22 cellular contexts compared by ENCODE assay signal in genomic region chr10:77230194-77230593, GRCh38.
DNase-seq lines count a peak whose midpoint lies in the region; ATAC-seq, FAIRE-seq and TF ChIP-seq lines count a peak whose summit lies in the region.
"Had no signal": no experiment of that assay in that cellular context is flagged by ENCODE, and none has a peak within 500 bp of the region (broad histone marks: within the 10 kb centered on the region; RNA-seq: fewer than 3 reads in every experiment).

No MANE protein-coding gene starts in this region.

- POLR2A ChIA-PET in activated CD8-positive, alpha-beta T cell treated with anti-CD3 and anti-CD28 coated beads, Interleukin-2, amount 10 ng/mL, durations not matched to agents 7 days and 5 days (lab: Charles Lee), result no interaction called here
- POLR2A ChIA-PET in activated CD8-positive, alpha-beta T cell treated with anti-CD3 and anti-CD28 coated beads for 36 hours (lab: Charles Lee), result no interaction called here

- ATAC-seq in activated CD8-positive, alpha-beta T cell treated with anti-CD3 and anti-CD28 coated beads, Interleukin-2, amount 10 ng/mL, durations not matched to agents 7 days and 5 days, result no peak
- no peak for ATAC-seq in activated CD8-positive, alpha-beta T cell treated with anti-CD3 and anti-CD28 coated beads for 36 hours
- peak; percentile 63 for ATAC-seq in foreskin keratinocyte
- ATAC-seq: heart right ventricle; left lobe of liver; naive thymus-derived CD8-positive, alpha-beta T cell; T-cell; upper lobe of right lung had no signal

- no peaks in the 10 kb centered on the region for H3K27me3 ChIP-seq in adipocyte (replicated peaks; ENCODE audit: control insufficient read depth, insufficient read depth, low read length)
- H3K27me3 ChIP-seq in foreskin keratinocyte, result no peaks in the 10 kb centered on the region
- H3K27me3 ChIP-seq in transverse colon, result no peaks in the 10 kb centered on the region
- no peaks in the 10 kb centered on the region for H3K27me3 ChIP-seq in small intestine (ENCODE audit: control insufficient read depth in 2 of 2, insufficient read depth in 2 of 2, low read length in 2 of 2)
- H3K27me3 ChIP-seq: right atrium auricular region, upper lobe of right lung had no signal

- no peaks in the 10 kb centered on the region for H3K36me3 Mint-ChIP-seq in activated CD8-positive, alpha-beta T cell treated with anti-CD3 and anti-CD28 coated beads, Interleukin-2, amount 10 ng/mL, durations not matched to agents 7 days and 5 days (ENCODE audit: low read depth)
- no peaks in the 10 kb centered on the region for H3K36me3 Mint-ChIP-seq in activated CD8-positive, alpha-beta T cell treated with anti-CD3 and anti-CD28 coated beads for 36 hours (ENCODE audit: low read depth)
- H3K36me3 Mint-ChIP-seq: naive thymus-derived CD8-positive, alpha-beta T cell; T-cell had no signal

- no peak overlapping the region for H3K4me3 Mint-ChIP-seq in activated CD8-positive, alpha-beta T cell treated with anti-CD3 and anti-CD28 coated beads, Interleukin-2, amount 10 ng/mL, durations not matched to agents 7 days and 5 days
- H3K4me3 Mint-ChIP-seq in activated CD8-positive, alpha-beta T cell treated with anti-CD3 and anti-CD28 coated beads for 36 hours, result no peak overlapping the region
- H3K4me3 Mint-ChIP-seq: H9; naive thymus-derived CD8-positive, alpha-beta T cell; T-cell had no signal

- no peaks in the 10 kb centered on the region for H3K36me3 ChIP-seq in adipocyte (ENCODE audit: control insufficient read depth, insufficient read depth, low read length, severe bottlenecking)
- no peaks in the 10 kb centered on the region for H3K36me3 ChIP-seq in transverse colon
- no peaks in the 10 kb centered on the region for H3K36me3 ChIP-seq in small intestine (ENCODE audit: control insufficient read depth in 2 of 2, insufficient read depth in 2 of 2, low read length in 2 of 2)
- H3K36me3 ChIP-seq: heart right ventricle, right atrium auricular region, upper lobe of right lung had no signal

- no peak for TF ChIP-seq CTCF in activated CD8-positive, alpha-beta T cell treated with anti-CD3 and anti-CD28 coated beads for 36 hours (IDR thresholded peaks at IDR 0.05)
- TF ChIP-seq CTCF in foreskin keratinocyte (conservative IDR thresholded peaks at IDR 0.05) (no peak), transverse colon (IDR thresholded peaks at IDR 0.05) (no peak)

- in situ Hi-C loops in transverse colon (cut with MboI; ENCODE audit: low pct_ligation_motif_present in 1 of 4, low pct_unique_long_range_greater_than_20kb in 1 of 4, low sequenced_read_pairs in 3 of 4), result no loop called here

- H3K27ac ChIP-seq in foreskin keratinocyte (no peak overlapping the region), transverse colon (peak overlapping the region in 3 of 4 donors; percentile 27 to 34 (median 33)), small intestine (ENCODE audit: low read depth in 1 of 2, low read length in 1 of 2) (no peak overlapping the region)
- H3K27ac ChIP-seq: 22Rv1, heart right ventricle, right atrium auricular region, upper lobe of right lung had no signal

- H3K27ac Mint-ChIP-seq in activated CD8-positive, alpha-beta T cell treated with anti-CD3 and anti-CD28 coated beads, Interleukin-2, amount 10 ng/mL, durations not matched to agents 7 days and 5 days, result peak overlapping the region; percentile 0
- H3K27ac Mint-ChIP-seq in activated CD8-positive, alpha-beta T cell treated with anti-CD3 and anti-CD28 coated beads for 36 hours, result no peak overlapping the region
- H3K27ac Mint-ChIP-seq: H9; naive thymus-derived CD8-positive, alpha-beta T cell; T-cell had no signal

- no peak overlapping the region for H3K9ac ChIP-seq in adipocyte (ENCODE audit: low read length)

- peaks cover 17% of the 10 kb centered on the region for H3K27me3 Mint-ChIP-seq in activated CD8-positive, alpha-beta T cell treated with anti-CD3 and anti-CD28 coated beads, Interleukin-2, amount 10 ng/mL, durations not matched to agents 7 days and 5 days (ENCODE audit: low read depth)
- H3K27me3 Mint-ChIP-seq in activated CD8-positive, alpha-beta T cell treated with anti-CD3 and anti-CD28 coated beads for 36 hours, result peaks cover 2% of the 10 kb centered on the region
- H3K27me3 Mint-ChIP-seq: naive thymus-derived CD8-positive, alpha-beta T cell had no signal

- intact Hi-C loops in activated CD8-positive, alpha-beta T cell treated with anti-CD3 and anti-CD28 coated beads for 36 hours (cut with micrococcal nuclease), result no loop called here
- intact Hi-C loops in transverse colon (cut with DNase I; ENCODE audit: low total_unique reads), result no loop called here

- H3K4me1 ChIP-seq in adipocyte (ENCODE audit: control insufficient read depth, insufficient read depth, low read length), result peaks cover 16% of the 10 kb centered on the region
- no peaks in the 10 kb centered on the region for H3K4me1 ChIP-seq in foreskin keratinocyte
- H3K4me1 ChIP-seq in transverse colon, result no peaks in the 10 kb centered on the region
- H3K4me1 ChIP-seq in small intestine (ENCODE audit: control insufficient read depth in 2 of 2, insufficient read depth in 1 of 2, low read depth in 1 of 2, low read length in 1 of 2), result no peaks in the 10 kb centered on the region
- H3K4me1 ChIP-seq: heart right ventricle, right atrium auricular region, upper lobe of right lung had no signal

- TF ChIP-seq POLR2A in transverse colon (IDR thresholded peaks at IDR 0.05), result no peak
- no peak for TF ChIP-seq POLR2A in erythroblast (IDR thresholded peaks at IDR 0.05; ENCODE audit: low read length)

- H3K9me3 Mint-ChIP-seq in activated CD8-positive, alpha-beta T cell treated with anti-CD3 and anti-CD28 coated beads, Interleukin-2, amount 10 ng/mL, durations not matched to agents 7 days and 5 days (ENCODE audit: insufficient read depth), result no peaks in the 10 kb centered on the region
- H3K9me3 Mint-ChIP-seq in activated CD8-positive, alpha-beta T cell treated with anti-CD3 and anti-CD28 coated beads for 36 hours, result peaks cover 3% of the 10 kb centered on the region
- H3K9me3 Mint-ChIP-seq: naive thymus-derived CD8-positive, alpha-beta T cell had no signal

- FAIRE-seq in small intestine (lab: Jason Lieb, UNC), result no peak
- FAIRE-seq: D721Med had no signal

- WGBS in transverse colon (ENCODE audit: low coverage in 1 of 2), 2 donors, result 81 to 95% methylated on average over 5 of the region's 5 CpGs
- WGBS in small intestine, 3 donors, result 89 to 94% (median 91%) methylated on average over 5 of the region's 5 CpGs

- DNase-seq in activated CD8-positive, alpha-beta T cell treated with anti-CD3 and anti-CD28 coated beads, Interleukin-2, amount 10 ng/mL, durations not matched to agents 7 days and 5 days, result no peak
- no peak for DNase-seq in activated CD8-positive, alpha-beta T cell treated with anti-CD3 and anti-CD28 coated beads for 36 hours
- DNase-seq in adipocyte (ENCODE audit: low read depth) (peak; percentile 70), foreskin keratinocyte (peak; percentile 40 to 61), transverse colon (no peak), small intestine (no peak), erythroblast (lab: John Stamatoyannopoulos, UW) (no peak)
- no peak for DNase-seq in stimulated activated naive CD4-positive, alpha-beta T cell treated with Interleukin-2 at 50 U/mL for 16 hours (lab: John Stamatoyannopoulos, UW)
- DNase-seq: activated CD8-positive, alpha-beta memory T cell treated with anti-CD3 and anti-CD28 coated beads, Interleukin-2, amount 50 U/mL, for 4 hours; activated naive CD4-positive, alpha-beta T cell treated with anti-CD3 and anti-CD28 coated beads, Interleukin-2, amount 50 U/mL, for 16 hours; H9; heart right ventricle; naive thymus-derived CD8-positive, alpha-beta T cell; NCI-H1436; NCI-H446 treated with DMSO at 0.1 percent for 48 hours; stimulated activated CD4-positive, alpha-beta T cell treated with anti-CD3 and anti-CD28 coated beads, Interleukin-4, amount 100 ng/mL, for 24 hours; T-cell; upper lobe of right lung had no signal

- no peak for TF ChIP-seq EP300 in transverse colon (IDR thresholded peaks at IDR 0.05; ENCODE audit: low read depth)

- peaks cover 5% of the 10 kb centered on the region for H3K4me1 Mint-ChIP-seq in activated CD8-positive, alpha-beta T cell treated with anti-CD3 and anti-CD28 coated beads, Interleukin-2, amount 10 ng/mL, durations not matched to agents 7 days and 5 days (ENCODE audit: low read depth)
- H3K4me1 Mint-ChIP-seq in activated CD8-positive, alpha-beta T cell treated with anti-CD3 and anti-CD28 coated beads for 36 hours (ENCODE audit: low read depth), result peaks cover 6% of the 10 kb centered on the region
- H3K4me1 Mint-ChIP-seq: T-cell had no signal

- H3K9me3 ChIP-seq in adipocyte (ENCODE audit: control insufficient read depth, low read length), result no peaks in the 10 kb centered on the region
- H3K9me3 ChIP-seq in transverse colon, result no peaks in the 10 kb centered on the region
- no peaks in the 10 kb centered on the region for H3K9me3 ChIP-seq in small intestine (ENCODE audit: control insufficient read depth, low read depth)
- H3K9me3 ChIP-seq: heart right ventricle, right atrium auricular region, upper lobe of right lung had no signal

- CTCF ChIA-PET in activated CD8-positive, alpha-beta T cell treated with anti-CD3 and anti-CD28 coated beads, Interleukin-2, amount 10 ng/mL, durations not matched to agents 7 days and 5 days (lab: Charles Lee), result no interaction called here
- CTCF ChIA-PET in activated CD8-positive, alpha-beta T cell treated with anti-CD3 and anti-CD28 coated beads for 36 hours (lab: Charles Lee), result interaction anchor here (2.0 to 2.1 kb wide), 2 partner anchors 56 to 414 kb away, joined by 4 to 6 read pairs; no protein-coding TSS in a partner anchor

- no peak overlapping the region for H3K4me3 ChIP-seq in adipocyte (ENCODE audit: low read length)
- H3K4me3 ChIP-seq in transverse colon, result no peak overlapping the region
- no peak overlapping the region for H3K4me3 ChIP-seq in small intestine (ENCODE audit: low read depth in 1 of 2, low read length in 2 of 2)
- H3K4me3 ChIP-seq: heart right ventricle, right atrium auricular region, upper lobe of right lung had no signal

Comparison
In these comparisons a context has a peak if more than half of its experiments do, and no peak if none do; other contexts are left out.
1. DNase-seq: peak in adipocyte (single experiment) and foreskin keratinocyte (2 of 2); none in activated CD8-positive, alpha-beta T cell treated with anti-CD3 and anti-CD28 coated beads, Interleukin-2, amount 10 ng/mL, durations not matched to agents 7 days and 5 days (single experiment), activated CD8-positive, alpha-beta T cell treated with anti-CD3 and anti-CD28 coated beads for 36 hours (single experiment), transverse colon (single experiment), small intestine (single experiment), stimulated activated naive CD4-positive, alpha-beta T cell treated with Interleukin-2 at 50 U/mL for 16 hours (single experiment) and erythroblast (0 of 2).
2. H3K27ac ChIP-seq: peak in transverse colon (3 of 4); none in foreskin keratinocyte (single experiment) and small intestine (0 of 2).